Comparison of ENCODE assay signal across 2 cellular contexts in the genomic region with DNA sequence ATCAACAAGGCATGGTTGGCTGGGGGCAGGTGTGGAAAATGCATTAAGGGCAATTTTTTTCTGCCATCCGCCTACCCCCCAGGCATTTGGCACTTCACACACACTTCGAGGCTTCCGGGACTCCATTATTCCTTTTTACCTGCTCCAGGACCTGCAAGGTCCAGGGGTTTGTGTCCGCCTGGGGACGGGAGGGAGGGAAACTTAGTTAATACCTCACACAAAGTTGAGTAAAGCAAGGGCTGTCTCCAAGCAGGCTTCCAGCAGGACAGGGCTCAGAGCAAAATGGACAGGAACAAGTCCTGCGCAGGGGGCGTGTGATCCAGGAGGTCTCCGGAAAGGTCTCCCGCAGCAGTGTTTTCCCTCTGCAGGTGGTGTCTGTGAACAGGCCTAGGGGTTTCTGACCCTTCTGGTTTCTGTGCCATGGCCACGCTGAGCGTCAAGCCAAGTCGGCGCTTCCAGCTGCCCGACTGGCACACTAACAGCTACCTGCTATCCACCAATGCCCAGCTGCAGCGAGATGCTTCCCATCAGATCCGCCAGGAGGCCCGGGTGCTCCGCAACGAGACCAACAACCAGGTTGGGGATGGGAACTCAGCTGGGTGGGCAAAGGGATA.
TF ChIP-seq lines count a peak whose summit lies in the region.

No MANE protein-coding gene starts in this region.

TF ChIP-seq in SK-N-SH, 30 proteins besides CTCF, POLR2A, EP300 and RAD21 (continued from another document):
- TF ChIP-seq FOSL2 (IDR thresholded peaks at IDR 0.05; ENCODE audit: borderline replicate concordance, low read depth) (no peak), FOXM1 (IDR thresholded peaks at IDR 0.05; ENCODE audit: low read depth) (no peak), NRF1 (IDR thresholded peaks at IDR 0.05; ENCODE audit: low read depth, low read length) (no peak), MXI1 (IDR thresholded peaks at IDR 0.05; ENCODE audit: low read depth, low read length) (no peak), GABPA (IDR thresholded peaks at IDR 0.05; ENCODE audit: low read depth) (no peak), SMC3 (IDR thresholded peaks at IDR 0.05; ENCODE audit: low read depth, low read length) (no peak), POLR2AphosphoS5 (IDR thresholded peaks at IDR 0.05; ENCODE audit: low read depth, low read length) (no peak), SIN3A (IDR thresholded peaks at IDR 0.05; ENCODE audit: borderline replicate concordance, low read depth, low read length) (no peak), MEF2A (IDR thresholded peaks at IDR 0.05; ENCODE audit: borderline replicate concordance, low read depth) (no peak), YY1 (IDR thresholded peaks at IDR 0.05; ENCODE audit: low read depth) (no peak)
- TF ChIP-seq, protein P1, sequence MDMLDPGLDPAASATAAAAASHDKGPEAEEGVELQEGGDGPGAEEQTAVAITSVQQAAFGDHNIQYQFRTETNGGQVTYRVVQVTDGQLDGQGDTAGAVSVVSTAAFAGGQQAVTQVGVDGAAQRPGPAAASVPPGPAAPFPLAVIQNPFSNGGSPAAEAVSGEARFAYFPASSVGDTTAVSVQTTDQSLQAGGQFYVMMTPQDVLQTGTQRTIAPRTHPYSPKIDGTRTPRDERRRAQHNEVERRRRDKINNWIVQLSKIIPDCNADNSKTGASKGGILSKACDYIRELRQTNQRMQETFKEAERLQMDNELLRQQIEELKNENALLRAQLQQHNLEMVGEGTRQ (IDR thresholded peaks at IDR 0.05; ENCODE audit: borderline replicate concordance, low read depth, low read length): no peak
- TF ChIP-seq, protein P2, sequence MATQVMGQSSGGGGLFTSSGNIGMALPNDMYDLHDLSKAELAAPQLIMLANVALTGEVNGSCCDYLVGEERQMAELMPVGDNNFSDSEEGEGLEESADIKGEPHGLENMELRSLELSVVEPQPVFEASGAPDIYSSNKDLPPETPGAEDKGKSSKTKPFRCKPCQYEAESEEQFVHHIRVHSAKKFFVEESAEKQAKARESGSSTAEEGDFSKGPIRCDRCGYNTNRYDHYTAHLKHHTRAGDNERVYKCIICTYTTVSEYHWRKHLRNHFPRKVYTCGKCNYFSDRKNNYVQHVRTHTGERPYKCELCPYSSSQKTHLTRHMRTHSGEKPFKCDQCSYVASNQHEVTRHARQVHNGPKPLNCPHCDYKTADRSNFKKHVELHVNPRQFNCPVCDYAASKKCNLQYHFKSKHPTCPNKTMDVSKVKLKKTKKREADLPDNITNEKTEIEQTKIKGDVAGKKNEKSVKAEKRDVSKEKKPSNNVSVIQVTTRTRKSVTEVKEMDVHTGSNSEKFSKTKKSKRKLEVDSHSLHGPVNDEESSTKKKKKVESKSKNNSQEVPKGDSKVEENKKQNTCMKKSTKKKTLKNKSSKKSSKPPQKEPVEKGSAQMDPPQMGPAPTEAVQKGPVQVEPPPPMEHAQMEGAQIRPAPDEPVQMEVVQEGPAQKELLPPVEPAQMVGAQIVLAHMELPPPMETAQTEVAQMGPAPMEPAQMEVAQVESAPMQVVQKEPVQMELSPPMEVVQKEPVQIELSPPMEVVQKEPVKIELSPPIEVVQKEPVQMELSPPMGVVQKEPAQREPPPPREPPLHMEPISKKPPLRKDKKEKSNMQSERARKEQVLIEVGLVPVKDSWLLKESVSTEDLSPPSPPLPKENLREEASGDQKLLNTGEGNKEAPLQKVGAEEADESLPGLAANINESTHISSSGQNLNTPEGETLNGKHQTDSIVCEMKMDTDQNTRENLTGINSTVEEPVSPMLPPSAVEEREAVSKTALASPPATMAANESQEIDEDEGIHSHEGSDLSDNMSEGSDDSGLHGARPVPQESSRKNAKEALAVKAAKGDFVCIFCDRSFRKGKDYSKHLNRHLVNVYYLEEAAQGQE (IDR thresholded peaks at IDR 0.05; ENCODE audit: low read depth, low read length): no peak
TF ChIP-seq in SK-N-SH: peak in this region for 0.

TF ChIP-seq in SK-N-SH treated with all-trans-retinoic acid at 6 μM for 48 hours, 23 proteins besides CTCF, POLR2A, EP300 and RAD21 (continued from another document):
- TF ChIP-seq, protein P3, sequence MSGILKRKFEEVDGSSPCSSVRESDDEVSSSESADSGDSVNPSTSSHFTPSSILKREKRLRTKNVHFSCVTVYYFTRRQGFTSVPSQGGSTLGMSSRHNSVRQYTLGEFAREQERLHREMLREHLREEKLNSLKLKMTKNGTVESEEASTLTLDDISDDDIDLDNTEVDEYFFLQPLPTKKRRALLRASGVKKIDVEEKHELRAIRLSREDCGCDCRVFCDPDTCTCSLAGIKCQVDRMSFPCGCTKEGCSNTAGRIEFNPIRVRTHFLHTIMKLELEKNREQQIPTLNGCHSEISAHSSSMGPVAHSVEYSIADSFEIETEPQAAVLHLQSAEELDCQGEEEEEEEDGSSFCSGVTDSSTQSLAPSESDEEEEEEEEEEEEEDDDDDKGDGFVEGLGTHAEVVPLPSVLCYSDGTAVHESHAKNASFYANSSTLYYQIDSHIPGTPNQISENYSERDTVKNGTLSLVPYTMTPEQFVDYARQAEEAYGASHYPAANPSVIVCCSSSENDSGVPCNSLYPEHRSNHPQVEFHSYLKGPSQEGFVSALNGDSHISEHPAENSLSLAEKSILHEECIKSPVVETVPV (CRISPR knock-in tag; IDR thresholded peaks at IDR 0.05): no peak
- TF ChIP-seq ZNF565 (CRISPR knock-in tag; conservative IDR thresholded peaks at IDR 0.05; ENCODE audit: low read depth): no peak
- no peak for TF ChIP-seq ARNTL (CRISPR knock-in tag; IDR thresholded peaks at IDR 0.05; ENCODE audit: borderline replicate concordance, low read depth)
- no peak for TF ChIP-seq GLIS3 (CRISPR knock-in tag; IDR thresholded peaks at IDR 0.05)
- no peak for TF ChIP-seq ZNF8 (CRISPR knock-in tag; IDR thresholded peaks at IDR 0.05)
- no peak for TF ChIP-seq TCF4 (CRISPR knock-in tag; IDR thresholded peaks at IDR 0.05; ENCODE audit: borderline replicate concordance)
- TF ChIP-seq ESRRG (CRISPR knock-in tag; IDR thresholded peaks at IDR 0.05): no peak
- TF ChIP-seq PPARA (CRISPR knock-in tag; IDR thresholded peaks at IDR 0.05; ENCODE audit: borderline replicate concordance): no peak
- no peak for TF ChIP-seq ISL1 (CRISPR knock-in tag; IDR thresholded peaks at IDR 0.05)
- TF ChIP-seq ZFP30 (CRISPR knock-in tag; IDR thresholded peaks at IDR 0.05): no peak
- TF ChIP-seq, protein P4, sequence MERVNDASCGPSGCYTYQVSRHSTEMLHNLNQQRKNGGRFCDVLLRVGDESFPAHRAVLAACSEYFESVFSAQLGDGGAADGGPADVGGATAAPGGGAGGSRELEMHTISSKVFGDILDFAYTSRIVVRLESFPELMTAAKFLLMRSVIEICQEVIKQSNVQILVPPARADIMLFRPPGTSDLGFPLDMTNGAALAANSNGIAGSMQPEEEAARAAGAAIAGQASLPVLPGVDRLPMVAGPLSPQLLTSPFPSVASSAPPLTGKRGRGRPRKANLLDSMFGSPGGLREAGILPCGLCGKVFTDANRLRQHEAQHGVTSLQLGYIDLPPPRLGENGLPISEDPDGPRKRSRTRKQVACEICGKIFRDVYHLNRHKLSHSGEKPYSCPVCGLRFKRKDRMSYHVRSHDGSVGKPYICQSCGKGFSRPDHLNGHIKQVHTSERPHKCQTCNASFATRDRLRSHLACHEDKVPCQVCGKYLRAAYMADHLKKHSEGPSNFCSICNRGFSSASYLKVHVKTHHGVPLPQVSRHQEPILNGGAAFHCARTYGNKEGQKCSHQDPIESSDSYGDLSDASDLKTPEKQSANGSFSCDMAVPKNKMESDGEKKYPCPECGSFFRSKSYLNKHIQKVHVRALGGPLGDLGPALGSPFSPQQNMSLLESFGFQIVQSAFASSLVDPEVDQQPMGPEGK (CRISPR knock-in tag; IDR thresholded peaks at IDR 0.05; ENCODE audit: borderline replicate concordance): no peak
- TF ChIP-seq RARB (CRISPR knock-in tag; IDR thresholded peaks at IDR 0.05): no peak
- no peak for TF ChIP-seq ZC3H10 (CRISPR knock-in tag; IDR thresholded peaks at IDR 0.05)
TF ChIP-seq in SK-N-SH treated with all-trans-retinoic acid at 6 μM for 48 hours: peak in this region for 0.
